Comparison of ENCODE assay signal across 21 cellular contexts in the genomic region with DNA sequence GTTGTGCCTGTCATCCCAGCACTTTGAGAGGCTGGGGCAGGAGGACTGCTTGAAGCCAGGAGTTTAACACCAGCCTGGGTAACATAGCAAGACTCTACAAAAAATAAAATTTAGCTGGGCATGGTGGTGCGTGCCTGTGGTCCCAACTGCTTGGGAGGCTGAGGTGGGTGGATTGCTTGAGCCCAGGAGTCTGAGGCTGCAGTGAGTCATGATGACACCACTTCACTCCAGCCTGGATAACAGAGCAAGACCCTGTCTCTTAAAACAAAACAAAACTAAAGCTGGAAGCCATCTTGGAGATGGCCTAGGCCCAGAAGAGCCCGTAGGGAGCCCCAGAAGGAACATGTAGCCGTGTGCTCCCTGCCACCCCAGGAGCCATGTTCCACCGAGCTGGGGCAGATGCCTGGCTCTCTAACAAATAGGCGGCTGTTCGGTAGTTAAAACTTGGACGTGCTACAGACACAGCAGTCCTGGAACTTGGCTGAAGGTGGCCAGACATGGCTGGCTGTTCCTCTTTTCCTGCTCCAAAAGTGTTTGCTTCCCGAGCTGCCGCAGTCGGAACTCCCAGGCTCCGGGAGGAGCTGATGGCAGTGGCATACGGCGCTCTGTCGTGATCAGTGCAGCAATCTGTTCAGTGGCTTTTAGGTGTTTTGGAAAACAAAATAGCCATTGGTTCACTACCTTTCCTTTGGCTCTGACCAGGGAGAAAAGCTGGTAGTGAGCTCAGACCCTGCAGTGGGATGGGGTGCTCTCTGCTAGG. TPM values are rescaled to one million over a fixed set of nuclear protein-coding genes. Genes with fewer than 3 reads are reported as not detected.
A peak's percentile ranks its signal among the peaks of the same experiment; 100 is the strongest.
DNase-seq lines count a peak whose midpoint lies in the region; ATAC-seq and TF ChIP-seq lines count a peak whose summit lies in the region.
"Had no signal": no experiment of that assay in that cellular context is flagged by ENCODE, and none has a peak within 500 bp of the region (broad histone marks: within the 10 kb centered on the region; RNA-seq: fewer than 3 reads in every experiment).

No MANE protein-coding gene starts in this region.

- H3K36me3 ChIP-seq in mesenchymal stem cell (ENCODE audit: control insufficient read depth in 1 of 2, insufficient read depth in 2 of 2, low read depth in 1 of 2, low read length in 2 of 2): peaks cover 59 to 72% of the 10 kb centered on the region in 2 experiments

- H3K27me3 Mint-ChIP-seq in stimulated activated naive B cell treated with anti-CD40 and anti-IgM and Interleukin-4, amounts not matched to agents 10 μg/mL and 1 μg/mL and 100 μg/mL, for 72 hours: no peaks in the 10 kb centered on the region
- H3K27me3 Mint-ChIP-seq: brain, progenitor cell of endocrine pancreas had no signal

- intact Hi-C loops in right cardiac atrium (cut with DNase I): loop anchor here in 1 of 4 donors (5.0 kb wide), 1 partner anchor 385 kb away; no protein-coding TSS in a partner anchor
- intact Hi-C loops in left ventricle myocardium superior (cut with micrococcal nuclease): loop anchor here (10.0 kb wide), 1 partner anchor 393 kb away; no protein-coding TSS in a partner anchor

- ATAC-seq in right cardiac atrium: no peak
- ATAC-seq in left ventricle myocardium superior: no peak
- no peak for ATAC-seq in HG03460 (IDR thresholded peaks at IDR 0.05; ENCODE audit: unreplicated experiment)
- no peak for ATAC-seq in HG02885 (IDR thresholded peaks at IDR 0.05; ENCODE audit: poor library complexity, unreplicated experiment)
- ATAC-seq in stimulated activated naive B cell treated with anti-CD40 and anti-IgM and Interleukin-4, amounts not matched to agents 10 μg/mL and 1 μg/mL and 100 μg/mL, for 72 hours (replicated peaks): no peak
- ATAC-seq: activated CD8-positive, alpha-beta T cell treated with anti-CD3 and anti-CD28 coated beads, Interleukin-2, amount 10 ng/mL, durations not matched to agents 7 days and 5 days; activated T-cell treated with anti-CD3 and anti-CD28 coated beads, Interleukin-2, amount 50 U/mL, for 4 hours had no signal

- no peak overlapping the region for H2BK15ac ChIP-seq in mesenchymal stem cell (ENCODE audit: low read depth, poor library complexity, severe bottlenecking)

- no peak overlapping the region for H2BK120ac ChIP-seq in mesenchymal stem cell (ENCODE audit: low read depth, low read length)

- H3K18ac ChIP-seq in mesenchymal stem cell (ENCODE audit: low read depth in 1 of 2, low read length in 2 of 2): no peak overlapping the region

- H4K91ac ChIP-seq in mesenchymal stem cell (ENCODE audit: low read length): no peak overlapping the region

- no peak overlapping the region for H3K4me2 ChIP-seq in mesenchymal stem cell (ENCODE audit: low read length, poor library complexity, severe bottlenecking)

- H3K27ac ChIP-seq in right cardiac atrium (ENCODE audit: low read length) (peak overlapping the region; percentile 19), mesenchymal stem cell (ENCODE audit: low read length, poor library complexity, severe bottlenecking) (no peak overlapping the region)
- H3K27ac ChIP-seq: esophagus squamous epithelium had no signal

- no peak overlapping the region for H3K27ac Mint-ChIP-seq in stimulated activated naive B cell treated with anti-CD40 and anti-IgM and Interleukin-4, amounts not matched to agents 10 μg/mL and 1 μg/mL and 100 μg/mL, for 72 hours
- H3K27ac Mint-ChIP-seq: activated CD8-positive, alpha-beta T cell treated with anti-CD3 and anti-CD28 coated beads, Interleukin-2, amount 10 ng/mL, durations not matched to agents 7 days and 5 days; brain; progenitor cell of endocrine pancreas had no signal

- no peak overlapping the region for H2AFZ ChIP-seq in mesenchymal stem cell (ENCODE audit: low read depth, low read length)

- H3K23ac ChIP-seq in mesenchymal stem cell (ENCODE audit: low read length in 2 of 2): no peak overlapping the region

- H2AK5ac ChIP-seq in mesenchymal stem cell (ENCODE audit: low read length, severe bottlenecking): no peak overlapping the region

- H3K4ac ChIP-seq in mesenchymal stem cell (ENCODE audit: low read depth in 1 of 2, low read length in 2 of 2): no peak overlapping the region

- no peak overlapping the region for H2BK5ac ChIP-seq in mesenchymal stem cell (ENCODE audit: low read depth, low read length, poor library complexity, severe bottlenecking)

- 76% methylated on average over 14 of the region's 14 CpGs for WGBS in right cardiac atrium
- 96% methylated on average over 14 of the region's 14 CpGs for WGBS in mesenchymal stem cell

- peak overlapping the region; percentile 42 for H4K8ac ChIP-seq in mesenchymal stem cell (ENCODE audit: low read length)

- no peaks in the 10 kb centered on the region for H3K9me3 Mint-ChIP-seq in stimulated activated naive B cell treated with anti-CD40 and anti-IgM and Interleukin-4, amounts not matched to agents 10 μg/mL and 1 μg/mL and 100 μg/mL, for 72 hours
- H3K9me3 Mint-ChIP-seq: activated T-cell treated with anti-CD3 and anti-CD28 coated beads, Interleukin-2, amount 50 U/mL, for 4 hours; brain had no signal

- H2BK12ac ChIP-seq in mesenchymal stem cell (ENCODE audit: low read length in 2 of 2): no peak overlapping the region

- H3K9ac ChIP-seq in mesenchymal stem cell (ENCODE audit: low read length): no peak overlapping the region

- H3K4me1 ChIP-seq in right cardiac atrium (ENCODE audit: control insufficient read depth, insufficient read depth, low read length) (peaks cover 21% of the 10 kb centered on the region), mesenchymal stem cell (ENCODE audit: control insufficient read depth, insufficient read depth, low read depth, low read length) (no peaks in the 10 kb centered on the region)
- H3K4me1 ChIP-seq: esophagus squamous epithelium had no signal

- H3K4me1 Mint-ChIP-seq in stimulated activated naive B cell treated with anti-CD40 and anti-IgM and Interleukin-4, amounts not matched to agents 10 μg/mL and 1 μg/mL and 100 μg/mL, for 72 hours: peaks cover 0 to 2% of the 10 kb centered on the region in 2 donors

- no peak overlapping the region for H3K14ac ChIP-seq in mesenchymal stem cell (ENCODE audit: low read length in 2 of 2)

- in situ Hi-C loops in astrocyte of the spinal cord (cut with HindIII; ENCODE audit: low sequenced_read_pairs): no loop called here

- DNase-seq in right cardiac atrium (peak in 1 of 3 donors; percentile 50), left ventricle myocardium superior (no peak), astrocyte of the spinal cord (ENCODE audit: low read depth, low spot score) (peak; percentile 7), mesenchymal stem cell (peak; percentile 22)
- no peak for DNase-seq in activated CD4-positive, CD25-positive, alpha-beta regulatory T cell (lab: John Stamatoyannopoulos, UW)
- no peak for DNase-seq in stimulated activated naive B cell treated with anti-CD40 and anti-IgM and Interleukin-4, amounts not matched to agents 10 μg/mL and 1 μg/mL and 100 μg/mL, for 72 hours
- DNase-seq: activated CD4-positive, CD25-positive, alpha-beta regulatory T cell treated with anti-CD3 and anti-CD28 coated beads, Interleukin-2, amount 50 U/mL, for 72 hours; activated CD8-positive, alpha-beta T cell treated with anti-CD3 and anti-CD28 coated beads, Interleukin-2, amount 10 ng/mL, durations not matched to agents 7 days and 5 days; activated T-cell treated with anti-CD3 and anti-CD28 coated beads, Interleukin-2, amount 50 U/mL, for 4 hours; cortex of kidney; esophagus squamous epithelium; MG63; NCI-H1417 treated with DMSO at 0.1 percent for 48 hours; SHP77 treated with DMSO at 0.1 percent for 48 hours; small intestine; stimulated activated CD4-positive, alpha-beta T cell treated with anti-CD3 and anti-CD28 coated beads, Interleukin-1b, Interleukin-23, amount 100 ng/mL, for 48 hours had no signal

- no peaks in the 10 kb centered on the region for H3K9me3 ChIP-seq in right cardiac atrium (ENCODE audit: control insufficient read depth, low read length)
- no peaks in the 10 kb centered on the region for H3K9me3 ChIP-seq in mesenchymal stem cell (ENCODE audit: control insufficient read depth, low read length)
- H3K9me3 ChIP-seq: esophagus squamous epithelium, MG63 had no signal

- H3K27me3 ChIP-seq in right cardiac atrium (ENCODE audit: control insufficient read depth, insufficient read depth) (no peaks in the 10 kb centered on the region), mesenchymal stem cell (ENCODE audit: control insufficient read depth in 1 of 2, insufficient read depth in 1 of 2, low read length in 2 of 2) (no peaks in the 10 kb centered on the region)
- H3K27me3 ChIP-seq: esophagus squamous epithelium, MG63 had no signal

- H3K79me1 ChIP-seq in mesenchymal stem cell (replicated peaks; ENCODE audit: low read length, poor library complexity, severe bottlenecking): peaks cover 32% of the 10 kb centered on the region

- H3K36me3 Mint-ChIP-seq in stimulated activated naive B cell treated with anti-CD40 and anti-IgM and Interleukin-4, amounts not matched to agents 10 μg/mL and 1 μg/mL and 100 μg/mL, for 72 hours: peaks cover 56 to 69% of the 10 kb centered on the region in 2 donors

- no peak overlapping the region for H3K4me3 Mint-ChIP-seq in stimulated activated naive B cell treated with anti-CD40 and anti-IgM and Interleukin-4, amounts not matched to agents 10 μg/mL and 1 μg/mL and 100 μg/mL, for 72 hours
- H3K4me3 Mint-ChIP-seq: activated CD8-positive, alpha-beta T cell treated with anti-CD3 and anti-CD28 coated beads, Interleukin-2, amount 10 ng/mL, durations not matched to agents 7 days and 5 days; activated T-cell treated with anti-CD3 and anti-CD28 coated beads, Interleukin-2, amount 50 U/mL, for 4 hours; brain had no signal

- no peak for TF ChIP-seq CTCF in astrocyte of the spinal cord (IDR thresholded peaks at IDR 0.05; ENCODE audit: low read depth, low read length)

- no peak overlapping the region for H3K4me3 ChIP-seq in right cardiac atrium (ENCODE audit: low read length)
- H3K4me3 ChIP-seq in astrocyte of the spinal cord (ENCODE audit: low read depth, low read length): no peak overlapping the region
- no peak overlapping the region for H3K4me3 ChIP-seq in mesenchymal stem cell (ENCODE audit: insufficient read depth in 1 of 2, low read depth in 1 of 2, low read length in 2 of 2)
- H3K4me3 ChIP-seq: esophagus squamous epithelium, lung, MG63 had no signal

RNA-seq across cellular contexts. Expression of a gene that starts 37.0 kb away (rescaled TPM):
- 100 to 1,000 TPM in 3 of 4 donors, 10 to 100 TPM in 1; 97.7 to 115 (median 105) TPM for total RNA-seq in right cardiac atrium
- polyA plus RNA-seq in right cardiac atrium: 148 TPM
- 130 TPM for total RNA-seq in left ventricle myocardium superior
- polyA plus RNA-seq in mesenchymal stem cell (2013, experiment 1 of 2): 187 TPM
- polyA plus RNA-seq in mesenchymal stem cell (2013, experiment 2 of 2): 199 TPM

RNA-seq across cellular contexts. Expression of a gene that starts 42.3 kb away (rescaled TPM):
- total RNA-seq in right cardiac atrium (10 to 100 TPM in 2 of 4 donors, 1 to 10 TPM in 2; 5.1 to 10.4 (median 10.0) TPM), left ventricle myocardium superior (10.8 TPM)
- polyA plus RNA-seq in right cardiac atrium: 5.0 TPM
- 2.1 TPM for polyA plus RNA-seq in mesenchymal stem cell (2013, experiment 1 of 2)
- 2.3 TPM for polyA plus RNA-seq in mesenchymal stem cell (2013, experiment 2 of 2)

RNA-seq across cellular contexts. Expression of a gene that starts 47.7 kb away (rescaled TPM):
- 10 to 100 TPM; 16.0 to 24.5 (median 18.7) TPM for total RNA-seq in right cardiac atrium
- 7.4 TPM for polyA plus RNA-seq in right cardiac atrium
- total RNA-seq in left ventricle myocardium superior: 9.6 TPM
- 30.8 TPM for polyA plus RNA-seq in mesenchymal stem cell (2013, experiment 1 of 2)
- polyA plus RNA-seq in mesenchymal stem cell (2013, experiment 2 of 2): 31.9 TPM

Comparison
In these comparisons a context has a peak if more than half of its experiments do, and no peak if none do; other contexts are left out.
1. DNase-seq: peak in astrocyte of the spinal cord (single experiment) and mesenchymal stem cell (single experiment); none in left ventricle myocardium superior (single experiment), activated CD4-positive, CD25-positive, alpha-beta regulatory T cell (0 of 4) and stimulated activated naive B cell treated with anti-CD40 and anti-IgM and Interleukin-4, amounts not matched to agents 10 μg/mL and 1 μg/mL and 100 μg/mL, for 72 hours (single experiment).